In genomic region chr6:11270030-11271027, GRCh38 we compare ENCODE assay signal across 15 cellular contexts. TPM values are rescaled to one million over a fixed set of nuclear protein-coding genes. Genes with fewer than 3 reads are reported as not detected.
DNase-seq lines count a peak whose midpoint lies in the region; FAIRE-seq and TF ChIP-seq lines count a peak whose summit lies in the region.
"Had no signal": no experiment of that assay in that cellular context is flagged by ENCODE, and none has a peak within 500 bp of the region (broad histone marks: within the 10 kb centered on the region; RNA-seq: fewer than 3 reads in every experiment).

No MANE protein-coding gene starts in this region.

- no peaks in the 10 kb centered on the region for H3K36me3 ChIP-seq in fibroblast of lung (ENCODE audit: control insufficient read depth, insufficient read depth, low read length)
- no peaks in the 10 kb centered on the region for H3K36me3 ChIP-seq in muscle layer of duodenum (ENCODE audit: control insufficient read depth in 1 of 2, insufficient read depth in 2 of 2, low read length in 2 of 2)
- H3K36me3 ChIP-seq: gastrocnemius medialis, tibial nerve had no signal

- FAIRE-seq in frontal cortex (lab: Jason Lieb, UNC): no peak
- FAIRE-seq: GM12891, HTR-8/SVneo had no signal

- H3K27me3 ChIP-seq in fibroblast of lung (ENCODE audit: control insufficient read depth, insufficient read depth, low read length) (no peaks in the 10 kb centered on the region), muscle layer of duodenum (ENCODE audit: low read depth, low read length) (no peaks in the 10 kb centered on the region)
- H3K27me3 ChIP-seq: gastrocnemius medialis, tibial nerve had no signal

- DNase-seq in DMS79 (lab: John Stamatoyannopoulos, UW): peak; percentile 71
- DNase-seq in NCI-H1417 treated with DMSO at 0.1 percent for 48 hours (lab: John Stamatoyannopoulos, UW): peak; percentile 54
- peak; percentile 45 to 77 for DNase-seq in fibroblast of lung (ENCODE audit: low read depth in 2 of 2)
- no peak for DNase-seq in dermis blood vessel endothelial cell
- no peak for DNase-seq in Ammon's horn (ENCODE audit: low spot score)
- DNase-seq in frontal cortex (ENCODE audit: low spot score in 2 of 2): no peak
- DNase-seq in GM13977 (ENCODE audit: low spot score): no peak
- DNase-seq: NCI-H2171 treated with DMSO at 0.1 percent for 48 hours, SHP77 had no signal

- H3K4me1 ChIP-seq in fibroblast of lung (ENCODE audit: control insufficient read depth, extremely low read depth, insufficient read depth, low read length) (peaks cover 9% of the 10 kb centered on the region), muscle layer of duodenum (ENCODE audit: control insufficient read depth in 1 of 2, insufficient read depth in 2 of 2, low read length in 2 of 2) (peaks cover 0 to 4% of the 10 kb centered on the region in 2 donors)
- H3K4me1 ChIP-seq: gastrocnemius medialis, tibial nerve had no signal

- H3K79me2 ChIP-seq in fibroblast of lung (ENCODE audit: control insufficient read depth, insufficient read depth, low read length): no peaks in the 10 kb centered on the region

- H4K20me1 ChIP-seq in fibroblast of lung (ENCODE audit: control insufficient read depth, extremely low read depth, insufficient read depth, low read length): no peaks in the 10 kb centered on the region

- in situ Hi-C loops in GM13977 (cut with MboI; ENCODE audit: low pct_unique_long_range_greater_than_20kb, low sequenced_read_pairs, unreplicated experiment): no loop called here

- no peak overlapping the region for H3K4me2 ChIP-seq in fibroblast of lung (ENCODE audit: extremely low read depth, insufficient read depth, low read length)

- no peak for TF ChIP-seq CTCF in fibroblast of lung (conservative IDR thresholded peaks at IDR 0.05 in 1 of 2, IDR thresholded peaks at IDR 0.05 in 1 of 2; ENCODE audit: low read depth in 1 of 2, low read length in 2 of 2)
- no peak for TF ChIP-seq CTCF in GM13977 (IDR thresholded peaks at IDR 0.05; ENCODE audit: extremely low read depth, insufficient read depth, missing control alignments)

- H3K27ac ChIP-seq in fibroblast of lung (ENCODE audit: insufficient read depth, low read length) (no peak overlapping the region), muscle layer of duodenum (ENCODE audit: low read length) (peak overlapping the region; percentile 12)
- H3K27ac ChIP-seq: coronary artery, gastrocnemius medialis had no signal

- H3K4me3 ChIP-seq in fibroblast of lung (replicated peaks in 1 of 4; ENCODE audit: control extremely low read depth in 1 of 4, insufficient read depth in 1 of 4, low read depth in 3 of 4, low read length in 4 of 4): no peak overlapping the region
- H3K4me3 ChIP-seq in muscle layer of duodenum (ENCODE audit: low read depth in 1 of 2, low read length in 2 of 2): no peak overlapping the region
- H3K4me3 ChIP-seq: coronary artery, gastrocnemius medialis, tibial nerve had no signal

- H3K9ac ChIP-seq in fibroblast of lung (ENCODE audit: insufficient read depth, low read length): no peak overlapping the region

- H3K9me3 ChIP-seq in fibroblast of lung (ENCODE audit: control insufficient read depth, insufficient read depth, low read depth, low read length) (no peaks in the 10 kb centered on the region), muscle layer of duodenum (ENCODE audit: control insufficient read depth in 1 of 2, low read length in 2 of 2) (no peaks in the 10 kb centered on the region)
- H3K9me3 ChIP-seq: gastrocnemius medialis, tibial nerve had no signal

- no peak overlapping the region for H2AFZ ChIP-seq in fibroblast of lung (ENCODE audit: low read length)

RNA-seq across cellular contexts. Expression of gene NEDD9, which starts 37.9 kb away (rescaled TPM):
- 13.6 and 33.7 TPM in 2 replicates for total RNA-seq in fibroblast of lung
- polyA plus RNA-seq in fibroblast of lung: 35.2 and 41.9 TPM in 2 replicates
- 25.1 and 26.5 TPM in 2 replicates for polyA plus RNA-seq in fibroblast of lung (2012)
- polyA minus RNA-seq in fibroblast of lung (ENCODE audit: low replicate concordance): 75.8 and 84.0 TPM in 2 replicates
- total RNA-seq in dermis blood vessel endothelial cell: 158 and 173 TPM in 2 replicates
- total RNA-seq in frontal cortex: 39.1 TPM

Comparison
In these comparisons a context has a peak if more than half of its experiments do, and no peak if none do; other contexts are left out.
1. DNase-seq: peak in DMS79 (single experiment), NCI-H1417 treated with DMSO at 0.1 percent for 48 hours (single experiment) and fibroblast of lung (2 of 2); none in dermis blood vessel endothelial cell (single experiment), Ammon's horn (single experiment), frontal cortex (0 of 2) and GM13977 (single experiment).